ENCODE assay signal across 10 cellular contexts in the genomic region with DNA sequence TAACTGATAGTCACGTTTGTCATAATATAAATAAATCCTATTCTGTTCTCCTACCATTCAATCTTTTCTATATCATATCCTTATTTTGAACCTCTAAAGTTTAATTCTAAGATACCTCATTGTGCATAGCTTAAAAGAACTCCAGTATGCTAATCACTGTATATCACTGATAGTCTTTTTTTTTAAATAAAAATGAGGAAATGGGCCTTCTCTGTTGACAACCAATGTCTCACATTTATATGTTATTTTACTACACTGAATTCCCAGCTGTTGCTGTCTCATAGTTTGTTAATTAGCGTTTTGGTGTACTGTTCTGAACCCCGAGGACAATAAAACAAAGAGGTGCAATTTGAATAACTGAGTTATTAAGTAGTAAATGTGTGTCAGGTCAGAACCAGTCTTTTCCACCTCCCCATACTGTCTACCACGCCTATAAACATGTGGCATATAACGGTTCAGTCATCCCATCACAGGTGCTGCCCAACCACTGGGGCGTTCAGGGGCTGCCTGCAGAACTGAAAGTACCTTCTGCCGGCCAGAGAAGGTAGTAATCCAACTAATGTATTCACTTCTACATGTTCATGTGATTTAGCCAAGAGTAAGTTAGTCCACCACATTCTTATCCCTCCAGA. TPM values are rescaled to one million over a fixed set of nuclear protein-coding genes. Genes with fewer than 3 reads are reported as not detected.
A peak's percentile ranks its signal among the peaks of the same experiment; 100 is the strongest.
DNase-seq lines count a peak whose midpoint lies in the region; ATAC-seq and TF ChIP-seq lines count a peak whose summit lies in the region.
"Had no signal": no experiment of that assay in that cellular context is flagged by ENCODE, and none has a peak within 500 bp of the region (broad histone marks: within the 10 kb centered on the region; RNA-seq: fewer than 3 reads in every experiment).

No MANE protein-coding gene starts in this region.

- H2BK120ac ChIP-seq in mesendoderm (ENCODE audit: low read depth, low read length), result no peak overlapping the region

- H3K9me3 ChIP-seq in mucosa of descending colon, result no peaks in the 10 kb centered on the region

- no peak overlapping the region for H3K9ac ChIP-seq in mesendoderm (ENCODE audit: low read length)
- H3K9ac ChIP-seq: KMS-11 had no signal

- H2BK15ac ChIP-seq in mesendoderm (replicated peaks; ENCODE audit: low read depth), result no peak overlapping the region

- no peak overlapping the region for H2AK5ac ChIP-seq in mesendoderm (ENCODE audit: low read length)

- H3K23ac ChIP-seq in mesendoderm (ENCODE audit: low read length), result no peak overlapping the region

- DNase-seq in mucosa of descending colon (peak in 1 of 3 donors; percentile 12), AML-193 (lab: John Stamatoyannopoulos, UW) (no peak), NCI-H2171 (lab: John Stamatoyannopoulos, UW) (no peak), mesendoderm (no peak)
- no peak for DNase-seq in activated effector memory CD4-positive, alpha-beta T cell treated with Interleukin-2 at 50 U/mL for 16 hours
- DNase-seq: kidney glomerular epithelial cell had no signal

- no peak overlapping the region for H3K56ac ChIP-seq in mesendoderm (ENCODE audit: low read length)

- H3K4me1 ChIP-seq in mucosa of descending colon (ENCODE audit: low read depth) (no peaks in the 10 kb centered on the region), mesendoderm (ENCODE audit: control insufficient read depth, low read depth, low read length) (no peaks in the 10 kb centered on the region)

- no peak overlapping the region for H3K27ac ChIP-seq in mesendoderm (ENCODE audit: low read depth, low read length)
- H3K27ac ChIP-seq: KMS-11 had no signal

- H3K79me1 ChIP-seq in mesendoderm (ENCODE audit: low read length), result peaks cover 2% of the 10 kb centered on the region

- intact Hi-C loops in mucosa of descending colon (cut with DNase I, micrococcal nuclease), result no loop called here

- WGBS in mesendoderm (ENCODE audit: extremely low coverage, insufficient coverage, low lambda C conversion rate), result 100% methylated on average over 1 of the region's 7 CpGs

- H3K36me3 ChIP-seq in mucosa of descending colon (ENCODE audit: low read depth), result no peaks in the 10 kb centered on the region
- H3K36me3 ChIP-seq in mesendoderm (ENCODE audit: control insufficient read depth, insufficient read depth, low read length), result no peaks in the 10 kb centered on the region

- no peak for TF ChIP-seq CTCF in mucosa of descending colon (IDR thresholded peaks at IDR 0.05)

- H3K4me3 ChIP-seq in mucosa of descending colon (no peak overlapping the region), mesendoderm (ENCODE audit: low read length) (no peak overlapping the region)

- no peak overlapping the region for H4K5ac ChIP-seq in mesendoderm (ENCODE audit: low read length)

- ATAC-seq in GM18867 (IDR thresholded peaks at IDR 0.05; ENCODE audit: unreplicated experiment) (peak; percentile 98), GM21717 (IDR thresholded peaks at IDR 0.05; ENCODE audit: unreplicated experiment) (peak; percentile 98), HG03442 (IDR thresholded peaks at IDR 0.05; ENCODE audit: unreplicated experiment) (peak; percentile 96), mucosa of descending colon (peak; percentile 84)

- no peak overlapping the region for H3K4ac ChIP-seq in mesendoderm (ENCODE audit: low read depth, low read length)

- no peaks in the 10 kb centered on the region for H3K27me3 ChIP-seq in mesendoderm (ENCODE audit: insufficient read depth, low read length, poor library complexity)

- H3K18ac ChIP-seq in mesendoderm (ENCODE audit: low read length), result no peak overlapping the region

- no peaks in the 10 kb centered on the region for H3K79me2 ChIP-seq in mesendoderm (ENCODE audit: control insufficient read depth, insufficient read depth, low read length)

- H2BK5ac ChIP-seq in mesendoderm (ENCODE audit: low read length), result no peak overlapping the region

- no peak overlapping the region for H3K4me2 ChIP-seq in mesendoderm (ENCODE audit: low read length)
- H3K4me2 ChIP-seq: KMS-11 had no signal

- H4K8ac ChIP-seq in mesendoderm (ENCODE audit: low read depth, low read length), result no peak overlapping the region

RNA-seq across cellular contexts. Expression of gene CBLB, which starts 14.9 kb away (rescaled TPM):
- total RNA-seq in mucosa of descending colon, result 10 to 100 TPM; 41.7 to 52.2 (median 51.0) TPM
- polyA plus RNA-seq in mesendoderm (2013, experiment 1 of 2), result 7.5 TPM
- 8.0 TPM for polyA plus RNA-seq in mesendoderm (2013, experiment 2 of 2)
